ENCODE assay signal across 37 cellular contexts in the genomic region with DNA sequence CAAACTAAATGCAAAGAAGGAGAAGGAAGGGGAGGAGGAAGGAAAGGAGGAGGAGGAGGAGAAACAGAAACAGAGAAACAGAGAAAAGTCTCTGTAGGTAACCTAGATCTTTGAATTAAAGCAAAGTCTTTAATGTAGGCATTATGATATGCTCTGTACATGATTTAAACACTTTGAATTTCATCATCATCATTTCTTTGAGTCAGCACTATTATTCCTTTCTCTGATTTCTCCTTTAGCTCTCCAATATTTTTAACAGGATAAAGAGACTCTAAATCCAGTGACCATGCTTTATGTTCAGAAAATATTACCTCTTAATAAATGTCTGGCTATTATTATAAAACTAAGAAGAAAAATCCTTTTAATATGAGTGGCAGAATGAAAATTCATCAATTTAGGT.
"Had no signal": no experiment of that assay in that cellular context is flagged by ENCODE, and none has a peak within 500 bp of the region (broad histone marks: within the 10 kb centered on the region; RNA-seq: fewer than 3 reads in every experiment).

No MANE protein-coding gene starts in this region.

- H3K27me3 Mint-ChIP-seq: activated CD4-positive, alpha-beta memory T cell treated with anti-CD3 and anti-CD28 coated beads, Interleukin-2, amount 10 ng/mL, durations not matched to agents 7 days and 5 days; activated CD8-positive, alpha-beta memory T cell treated with anti-CD3 and anti-CD28 coated beads, Interleukin-2, amount 10 ng/mL, durations not matched to agents 7 days and 5 days; activated naive CD4-positive, alpha-beta T cell treated with anti-CD3 and anti-CD28 coated beads, Interleukin-2, amount 10 ng/mL, durations not matched to agents 7 days and 5 days; activated naive CD8-positive, alpha-beta T cell; activated naive CD8-positive, alpha-beta T cell treated with anti-CD3 and anti-CD28 coated beads, Interleukin-2, amount 50 U/mL, for 24 hours; brain had no signal

- H3K9me3 Mint-ChIP-seq: activated CD4-positive, alpha-beta memory T cell treated with anti-CD3 and anti-CD28 coated beads, Interleukin-2, amount 10 ng/mL, durations not matched to agents 7 days and 5 days; activated naive CD4-positive, alpha-beta T cell treated with anti-CD3 and anti-CD28 coated beads, Interleukin-2, amount 10 ng/mL, durations not matched to agents 7 days and 5 days; activated naive CD8-positive, alpha-beta T cell treated with anti-CD3 and anti-CD28 coated beads, Interleukin-2, amount 50 U/mL, for 24 hours; brain had no signal

- H3K36me3 Mint-ChIP-seq: activated naive CD4-positive, alpha-beta T cell treated with anti-CD3 and anti-CD28 coated beads, Interleukin-2, amount 10 ng/mL, durations not matched to agents 7 days and 5 days; activated naive CD8-positive, alpha-beta T cell; brain had no signal

- H3K36me3 ChIP-seq: MG63 had no signal

- H3K4me3 ChIP-seq: MG63 had no signal

- H3K27ac Mint-ChIP-seq: activated CD4-positive, alpha-beta memory T cell treated with anti-CD3 and anti-CD28 coated beads, Interleukin-2, amount 10 ng/mL, durations not matched to agents 7 days and 5 days; activated CD8-positive, alpha-beta memory T cell treated with anti-CD3 and anti-CD28 coated beads, Interleukin-2, amount 10 ng/mL, durations not matched to agents 7 days and 5 days; activated naive CD4-positive, alpha-beta T cell treated with anti-CD3 and anti-CD28 coated beads, Interleukin-2, amount 10 ng/mL, durations not matched to agents 7 days and 5 days; activated naive CD8-positive, alpha-beta T cell; activated naive CD8-positive, alpha-beta T cell treated with anti-CD3 and anti-CD28 coated beads, Interleukin-2, amount 50 U/mL, for 24 hours had no signal

- H3K27me3 ChIP-seq: MG63 had no signal

- H3K9me3 ChIP-seq: MG63 had no signal

- DNase-seq: activated CD4-positive, alpha-beta memory T cell treated with anti-CD3 and anti-CD28 coated beads, Interleukin-2, amount 10 ng/mL, durations not matched to agents 7 days and 5 days; activated CD4-positive, alpha-beta T cell treated with anti-CD3 and anti-CD28 coated beads for 1 hour; activated CD4-positive, alpha-beta T cell treated with anti-CD3 and anti-CD28 coated beads for 48 hours; activated CD4-positive, CD25-positive, alpha-beta regulatory T cell; activated CD8-positive, alpha-beta memory T cell treated with anti-CD3 and anti-CD28 coated beads for 24 hours; activated CD8-positive, alpha-beta memory T cell treated with anti-CD3 and anti-CD28 coated beads, Interleukin-2, amount 10 ng/mL, durations not matched to agents 7 days and 5 days; activated CD8-positive, alpha-beta memory T cell treated with anti-CD3 and anti-CD28 coated beads, Interleukin-2, amount 50 U/mL, for 48 hours; activated naive CD4-positive, alpha-beta T cell treated with anti-CD3 and anti-CD28 coated beads, Interleukin-2, amount 10 ng/mL, durations not matched to agents 7 days and 5 days; activated naive CD8-positive, alpha-beta T cell treated with anti-CD3 and anti-CD28 coated beads, Interleukin-2, amount 50 U/mL, for 24 hours; activated T-cell treated with anti-CD3 and anti-CD28 coated beads, Interleukin-2, amount 50 U/mL, for 1 hour; anterior cingulate cortex; caudate nucleus; cerebellar nuclear complex; Kasumi-1; MG63; MV-4-11; NCI-H1092; NCI-H1436 treated with DMSO at 0.1 percent for 48 hours; NCI-H1694 treated with DMSO at 0.1 percent for 48 hours; NCI-H2029 treated with DMSO at 0.1 percent for 48 hours; NCI-H2107; NCI-H2171; NCI-H510A; NCI-H526; NCI-H748 treated with DMSO at 0.1 percent for 48 hours; NK-92 treated with Interleukin-12 subunit alpha and Interleukin-12 subunit beta, amount 100 ng/mL, for 24 hours; PC-3; SIG-M5; SW 1271; T-helper 1 cell; T-helper 2 cell; T-helper 9 cell had no signal

- H3K27ac ChIP-seq: RWPE1, VCaP had no signal

- H3K4me1 Mint-ChIP-seq: activated naive CD8-positive, alpha-beta T cell treated with anti-CD3 and anti-CD28 coated beads, Interleukin-2, amount 50 U/mL, for 24 hours had no signal

- ATAC-seq: activated CD8-positive, alpha-beta memory T cell treated with anti-CD3 and anti-CD28 coated beads, Interleukin-2, amount 10 ng/mL, durations not matched to agents 7 days and 5 days; activated naive CD8-positive, alpha-beta T cell treated with anti-CD3 and anti-CD28 coated beads, Interleukin-2, amount 50 U/mL, for 24 hours; PC-3; Right ventricle myocardium inferior had no signal

- H3K4me3 Mint-ChIP-seq: activated CD4-positive, alpha-beta memory T cell treated with anti-CD3 and anti-CD28 coated beads, Interleukin-2, amount 10 ng/mL, durations not matched to agents 7 days and 5 days; activated CD8-positive, alpha-beta memory T cell treated with anti-CD3 and anti-CD28 coated beads, Interleukin-2, amount 10 ng/mL, durations not matched to agents 7 days and 5 days; activated naive CD4-positive, alpha-beta T cell treated with anti-CD3 and anti-CD28 coated beads, Interleukin-2, amount 10 ng/mL, durations not matched to agents 7 days and 5 days; activated naive CD8-positive, alpha-beta T cell; activated naive CD8-positive, alpha-beta T cell treated with anti-CD3 and anti-CD28 coated beads, Interleukin-2, amount 50 U/mL, for 24 hours had no signal
